ENCODE assay signal across 1 cellular context in genomic region chr4:78656968-78657445, GRCh38.
TF ChIP-seq lines count a peak whose summit lies in the region.

No MANE protein-coding gene starts in this region.

TF ChIP-seq in K562, 482 proteins besides CTCF, POLR2A, EP300 and RAD21 (continued from another document and continues in another):
- no peak for TF ChIP-seq IRF9 (tag; IDR thresholded peaks at IDR 0.05)
- no peak for TF ChIP-seq TAF7 (tag; IDR thresholded peaks at IDR 0.05)
- no peak for TF ChIP-seq MEF2A (IDR thresholded peaks at IDR 0.05; ENCODE audit: control insufficient read depth, low read depth, low read length)
- TF ChIP-seq E2F6 (IDR thresholded peaks at IDR 0.05; ENCODE audit: borderline replicate concordance in 1 of 2, extremely low read depth in 1 of 2, insufficient read depth in 1 of 2, insufficient read length in 1 of 2, low read depth in 1 of 2, low read length in 1 of 2, poor library complexity in 1 of 2, severe bottlenecking in 1 of 2): no peak
- TF ChIP-seq JUN (IDR thresholded peaks at IDR 0.05; ENCODE audit: borderline replicate concordance, low read depth, low read length): 0 out of 2 replicates have a peak, but pooled peaks have one; percentile 22
- no peak for TF ChIP-seq JUN (CRISPR knock-in tag; IDR thresholded peaks at IDR 0.05; ENCODE audit: borderline replicate concordance)
- TF ChIP-seq COPS2 (conservative IDR thresholded peaks at IDR 0.05): no peak
- TF ChIP-seq LCOR (CRISPR knock-in tag; IDR thresholded peaks at IDR 0.05): no peak
- no peak for TF ChIP-seq NONO (IDR thresholded peaks at IDR 0.05; ENCODE audit: low read depth in 2 of 2, low read length in 1 of 2)
- TF ChIP-seq SRF (CRISPR knock-in tag; IDR thresholded peaks at IDR 0.05): no peak
- TF ChIP-seq ZNF318 (IDR thresholded peaks at IDR 0.05; ENCODE audit: borderline replicate concordance in 1 of 2, low read depth in 1 of 2): peak in 1 of 2 experiments; percentile 59; a peak in 2 of 4 replicates
- TF ChIP-seq MXD1 (CRISPR knock-in tag; IDR thresholded peaks at IDR 0.05; ENCODE audit: borderline replicate concordance, poor library complexity, severe bottlenecking): no peak
- TF ChIP-seq MECOM (CRISPR knock-in tag; IDR thresholded peaks at IDR 0.05): no peak
- TF ChIP-seq MCM2 (IDR thresholded peaks at IDR 0.05; ENCODE audit: low read depth): no peak
- peak; percentile 51; the same call in 1 of the 2 replicates for TF ChIP-seq SMARCA4 (IDR thresholded peaks at IDR 0.05)
- TF ChIP-seq ZNF395 (CRISPR knock-in tag; IDR thresholded peaks at IDR 0.05): no peak
- TF ChIP-seq IRF2 (CRISPR knock-in tag; IDR thresholded peaks at IDR 0.05): no peak
- no peak for TF ChIP-seq MYNN (IDR thresholded peaks at IDR 0.05)
- TF ChIP-seq MYNN (CRISPR knock-in tag; IDR thresholded peaks at IDR 0.05): no peak
- no peak for TF ChIP-seq ZNF134 (CRISPR knock-in tag; conservative IDR thresholded peaks at IDR 0.05)
- no peak for TF ChIP-seq NFE2L1 (tag; IDR thresholded peaks at IDR 0.05; ENCODE audit: borderline replicate concordance, low read depth)
- no peak for TF ChIP-seq MEF2D (tag; conservative IDR thresholded peaks at IDR 0.05; ENCODE audit: low read depth)
- no peak for TF ChIP-seq MAX (CRISPR knock-in tag; IDR thresholded peaks at IDR 0.05)
- TF ChIP-seq MBD1 (CRISPR knock-in tag; IDR thresholded peaks at IDR 0.05): no peak
- TF ChIP-seq ZNF408 (CRISPR knock-in tag; IDR thresholded peaks at IDR 0.05; ENCODE audit: low read depth): no peak
- no peak for TF ChIP-seq GMEB1 (CRISPR knock-in tag; IDR thresholded peaks at IDR 0.05)
- TF ChIP-seq E2F8 (IDR thresholded peaks at IDR 0.05; ENCODE audit: low read depth, partially characterized antibody): no peak
- TF ChIP-seq ZBED1 (IDR thresholded peaks at IDR 0.05): no peak
